ENCODE assay signal across 8 cellular contexts in the genomic region with DNA sequence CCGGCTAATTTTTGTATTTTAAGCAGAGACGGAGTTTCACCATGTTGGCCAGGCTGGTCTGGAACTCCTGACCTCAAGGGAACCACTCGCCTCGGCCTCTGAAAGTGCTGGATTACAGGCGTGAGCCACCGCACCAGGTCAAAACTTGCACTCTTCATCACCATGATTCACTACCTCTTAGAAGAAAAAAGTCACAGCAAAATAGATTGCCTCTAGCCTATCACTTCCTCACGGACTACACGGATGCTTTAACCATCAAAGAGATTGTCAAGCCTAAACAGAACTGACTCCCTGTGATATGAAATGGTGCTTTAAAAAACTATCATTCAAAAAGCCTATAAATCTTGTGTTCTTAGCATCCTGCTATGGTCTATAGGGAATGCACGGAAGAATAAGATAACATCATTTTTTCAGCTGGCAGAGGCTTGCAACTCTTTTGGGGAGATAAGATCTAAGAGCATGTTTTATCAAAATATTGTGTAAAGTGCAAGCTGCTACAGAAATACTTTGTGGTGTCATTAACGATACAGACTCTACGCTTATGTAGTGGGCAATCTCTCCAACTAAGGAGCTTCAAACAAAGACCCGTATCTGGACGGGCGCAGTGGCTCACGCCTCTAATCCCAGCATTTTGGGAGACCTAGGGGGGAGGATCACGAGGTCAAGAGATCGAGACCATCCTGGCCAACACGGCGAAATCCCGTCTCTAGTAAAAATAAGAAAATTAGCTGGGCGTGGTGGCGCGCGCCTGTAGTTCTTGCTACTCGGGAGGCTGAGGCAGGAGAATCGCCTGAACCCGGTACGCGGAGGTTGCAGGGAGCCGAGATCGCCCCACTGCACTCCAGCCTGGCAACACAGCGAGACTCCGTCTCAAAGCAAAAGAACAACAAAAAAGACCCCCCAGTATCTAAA. TPM values are rescaled to one million over a fixed set of nuclear protein-coding genes. Genes with fewer than 3 reads are reported as not detected.
DNase-seq lines count a peak whose midpoint lies in the region; ATAC-seq and TF ChIP-seq lines count a peak whose summit lies in the region.

No MANE protein-coding gene starts in this region.

- H3K4me3 ChIP-seq in HFF-Myc (replicated peaks; ENCODE audit: low read depth, low read length) = peak overlapping the region; percentile 99
- peak overlapping the region; percentile 99 for H3K4me3 ChIP-seq in SU-DHL-6 (ENCODE audit: insufficient read depth, low read length, poor library complexity, severe bottlenecking)
- peak overlapping the region; percentile 99 for H3K4me3 ChIP-seq in fibroblast of villous mesenchyme (ENCODE audit: low read depth, low read length)
- peak overlapping the region; percentile 77 to 98 (median 92) for H3K4me3 ChIP-seq in skin epidermis

- H3K4me2 ChIP-seq in SU-DHL-6 (ENCODE audit: low read depth, low read length, poor library complexity, severe bottlenecking) = peak overlapping the region; percentile 71

- H2AFZ ChIP-seq in SU-DHL-6 (ENCODE audit: low read depth, low read length, severe bottlenecking) = peak overlapping the region; percentile 91

- DNase-seq in HFF-Myc (ENCODE audit: extremely low read depth, low read depth) (no peak), fibroblast of villous mesenchyme (ENCODE audit: low read depth) (no peak), GDM1 (lab: John Stamatoyannopoulos, UW) (no peak)
- DNase-seq in activated CD8-positive, alpha-beta memory T cell treated with anti-CD3 and anti-CD28 coated beads for 24 hours = no peak

- H3K27me3 ChIP-seq in SU-DHL-6 (ENCODE audit: low read length) = no peaks in the 10 kb centered on the region

- no peaks in the 10 kb centered on the region for H3K36me3 ChIP-seq in SU-DHL-6 (ENCODE audit: low read length)

- peaks cover 64% of the 10 kb centered on the region for H3K79me2 ChIP-seq in SU-DHL-6 (ENCODE audit: insufficient read depth, low read length)

- TF ChIP-seq CTCF in HFF-Myc (IDR thresholded peaks at IDR 0.05; ENCODE audit: low read depth, low read length, missing control alignments) (no peak), SU-DHL-6 (IDR thresholded peaks at IDR 0.05; ENCODE audit: insufficient read depth, low read length, poor library complexity, severe bottlenecking) (no peak), fibroblast of villous mesenchyme (IDR thresholded peaks at IDR 0.05; ENCODE audit: insufficient read depth, low read depth, low read length) (no peak)

- H3K9me3 ChIP-seq in SU-DHL-6 (ENCODE audit: insufficient read depth, low read length) = no peaks in the 10 kb centered on the region

- no peak for ATAC-seq in GM21367 (IDR thresholded peaks at IDR 0.05; ENCODE audit: unreplicated experiment)
- ATAC-seq in HG02885 (IDR thresholded peaks at IDR 0.05; ENCODE audit: poor library complexity, unreplicated experiment) = no peak

- H4K20me1 ChIP-seq in SU-DHL-6 (ENCODE audit: low read depth, low read length) = no peaks in the 10 kb centered on the region

- peaks cover 6% of the 10 kb centered on the region for H3F3A ChIP-seq in SU-DHL-6 (ENCODE audit: insufficient read depth)

- H3K9ac ChIP-seq in SU-DHL-6 (ENCODE audit: low read length) = peak overlapping the region; percentile 82

- no peak overlapping the region for H3K27ac ChIP-seq in SU-DHL-6 (ENCODE audit: low read depth, low read length)
- H3K27ac ChIP-seq in skin epidermis = peak overlapping the region in 20 of 21 experiments; percentile 34 to 98 (median 93)

- no peaks in the 10 kb centered on the region for H3K9me2 ChIP-seq in SU-DHL-6 (replicated peaks; ENCODE audit: insufficient read depth, low read length)

RNA-seq across cellular contexts. Expression of a gene that starts 1.0 kb away (rescaled TPM):
- 24.8 and 29.4 TPM in 2 replicates for total RNA-seq in fibroblast of villous mesenchyme

RNA-seq across cellular contexts. Expression of a gene that starts 1.2 kb away (rescaled TPM):
- 27.7 and 44.0 TPM in 2 replicates for total RNA-seq in fibroblast of villous mesenchyme

RNA-seq across cellular contexts. Expression of a gene that starts 58.0 kb away (rescaled TPM):
- 35.4 and 36.1 TPM in 2 replicates for total RNA-seq in fibroblast of villous mesenchyme
